ENCODE assay signal across 8 cellular contexts in genomic region chr19:16247353-16248182, GRCh38. TPM values are rescaled to one million over a fixed set of nuclear protein-coding genes. Genes with fewer than 3 reads are reported as not detected.
DNase-seq lines count a peak whose midpoint lies in the region; ATAC-seq and TF ChIP-seq lines count a peak whose summit lies in the region.

No MANE protein-coding gene starts in this region.

- peak; percentile 94 to 98 (median 96) for ATAC-seq in heart right ventricle
- ATAC-seq in GM21447 (IDR thresholded peaks at IDR 0.05; ENCODE audit: unreplicated experiment): no peak
- no peak for ATAC-seq in GM21825 (IDR thresholded peaks at IDR 0.05; ENCODE audit: unreplicated experiment)

- intact Hi-C loops in heart right ventricle (cut with DNase I): loop anchor here (1.0 to 10.0 kb wide), 10 partner anchors 35 to 257 kb away; partner anchors contain the start of gene KLF2 (in 2 of the 10)

- H3K27ac Mint-ChIP-seq in T-helper 2 cell treated with Interferon-gamma antibody and Interleukin-4, amounts not matched to agents 5 μg/mL and 100 μg/mL, for 36 hours: peak overlapping the region; percentile 38

- peak; percentile 99 for TF ChIP-seq CTCF in GM06990 (IDR thresholded peaks at IDR 0.05; ENCODE audit: insufficient read depth, low read length, poor library complexity, severe bottlenecking)
- TF ChIP-seq CTCF in heart right ventricle (IDR thresholded peaks at IDR 0.05): peak; percentile 93 to 97 (median 95)

- H3K4me1 Mint-ChIP-seq in T-helper 2 cell treated with Interferon-gamma antibody and Interleukin-4, amounts not matched to agents 5 μg/mL and 100 μg/mL, for 36 hours (ENCODE audit: low read depth): peaks cover 16% of the 10 kb centered on the region

- H3K9me3 Mint-ChIP-seq in T-helper 2 cell treated with Interferon-gamma antibody and Interleukin-4, amounts not matched to agents 5 μg/mL and 100 μg/mL, for 36 hours: no peaks in the 10 kb centered on the region

- H3K4me3 ChIP-seq in GM06990 (replicated peaks; ENCODE audit: low read depth, low read length): no peak overlapping the region
- H3K4me3 ChIP-seq in heart right ventricle: no peak overlapping the region

- H3K4me1 ChIP-seq in heart right ventricle: peaks cover 0 to 18% (median 8%) of the 10 kb centered on the region in 9 donors

- H3K36me3 Mint-ChIP-seq in T-helper 2 cell treated with Interferon-gamma antibody and Interleukin-4, amounts not matched to agents 5 μg/mL and 100 μg/mL, for 36 hours (ENCODE audit: low read depth): peaks cover 4% of the 10 kb centered on the region

- WGBS in heart right ventricle, 2 donors: 37 to 42% methylated on average over 18 of the region's 18 CpGs

- DNase-seq in GM06990 (ENCODE audit: extremely low read depth, insufficient read length): peak; percentile 75
- peak; percentile 53 for DNase-seq in NCI-H1092 treated with DMSO at 0.1 percent for 48 hours (lab: John Stamatoyannopoulos, UW)
- DNase-seq in T-helper 2 cell treated with Interferon-gamma antibody and Interleukin-4, amounts not matched to agents 5 μg/mL and 100 μg/mL, for 36 hours (ENCODE audit: low spot score): peak; percentile 66
- peak; percentile 53 for DNase-seq in amniotic epithelial cell (ENCODE audit: low read depth)
- peak; percentile 88 to 93 for DNase-seq in heart right ventricle
- peak; percentile 41 for DNase-seq in putamen (ENCODE audit: low spot score)

- H3K36me3 ChIP-seq in GM06990 (ENCODE audit: control insufficient read depth, insufficient read depth, low read length) (no peaks in the 10 kb centered on the region), heart right ventricle (no peaks in the 10 kb centered on the region)

- H3K9me3 ChIP-seq in heart right ventricle: no peaks in the 10 kb centered on the region

- H3K27ac ChIP-seq in heart right ventricle: peak overlapping the region in 7 of 10 donors; percentile 8 to 54 (median 25)

- H3K27me3 Mint-ChIP-seq in T-helper 2 cell treated with Interferon-gamma antibody and Interleukin-4, amounts not matched to agents 5 μg/mL and 100 μg/mL, for 36 hours (ENCODE audit: low read depth): peaks cover 12% of the 10 kb centered on the region

- no peak overlapping the region for H3K4me3 Mint-ChIP-seq in T-helper 2 cell treated with Interferon-gamma antibody and Interleukin-4, amounts not matched to agents 5 μg/mL and 100 μg/mL, for 36 hours

- H3K27me3 ChIP-seq in GM06990 (replicated peaks; ENCODE audit: control insufficient read depth, insufficient read depth, low read length) (no peaks in the 10 kb centered on the region), heart right ventricle (no peaks in the 10 kb centered on the region)

RNA-seq across cellular contexts. Expression of gene AP1M1, which starts 49.9 kb away (rescaled TPM):
- total RNA-seq in heart right ventricle: 10 to 100 TPM; 34.3 to 53.8 (median 47.0) TPM
- polyA plus RNA-seq in heart right ventricle: 10 to 100 TPM; 25.5 to 79.0 TPM

Comparison
In these comparisons a context has a peak if more than half of its experiments do, and no peak if none do; other contexts are left out.
1. ATAC-seq: peak in heart right ventricle (8 of 8); none in GM21447 (single experiment) and GM21825 (single experiment).
2. Peak in every context shown above with its lines, with median percentiles within 50 percentile points of each other: DNase-seq.